Comparison of ENCODE assay signal across 28 cellular contexts in genomic region chr17:15480209-15480608, GRCh38.
"Had no signal": no experiment of that assay in that cellular context is flagged by ENCODE, and none has a peak within 500 bp of the region (broad histone marks: within the 10 kb centered on the region; RNA-seq: fewer than 3 reads in every experiment).

No MANE protein-coding gene starts in this region.

- H3K4me3 Mint-ChIP-seq: activated B cell treated with CpG ODN at 0.5 μM for 24 hours; activated CD8-positive, alpha-beta memory T cell treated with anti-CD3 and anti-CD28 coated beads, Interleukin-2, amount 10 ng/mL, durations not matched to agents 7 days and 5 days; activated CD8-positive, alpha-beta T cell treated with anti-CD3 and anti-CD28 coated beads, Interleukin-2, amount 10 ng/mL, durations not matched to agents 7 days and 5 days; activated naive CD8-positive, alpha-beta T cell; brain; immature natural killer cell; memory B cell; natural killer cell; stimulated activated effector memory CD8-positive, alpha-beta T cell treated with anti-CD3 and anti-CD28 coated beads, Interleukin-12 subunit alpha, Interleukin-12 subunit beta, amount 100 ng/mL, for 72 hours; stimulated activated naive CD8-positive, alpha-beta T cell treated with anti-CD3 and anti-CD28 coated beads, Interleukin-15, amount 100 ng/mL, for 72 hours; T-cell had no signal

- H3K4me1 Mint-ChIP-seq: activated B cell treated with CpG ODN at 0.5 μM for 24 hours; activated CD8-positive, alpha-beta memory T cell treated with anti-CD3 and anti-CD28 coated beads, Interleukin-2, amount 10 ng/mL, durations not matched to agents 7 days and 5 days; immature natural killer cell; memory B cell; stimulated activated effector memory CD8-positive, alpha-beta T cell treated with anti-CD3 and anti-CD28 coated beads, Interleukin-12 subunit alpha, Interleukin-12 subunit beta, amount 100 ng/mL, for 72 hours had no signal

- H3K27me3 Mint-ChIP-seq: activated B cell treated with CpG ODN at 0.5 μM for 24 hours; activated CD8-positive, alpha-beta memory T cell treated with anti-CD3 and anti-CD28 coated beads, Interleukin-2, amount 10 ng/mL, durations not matched to agents 7 days and 5 days; activated naive CD8-positive, alpha-beta T cell; brain; memory B cell; progenitor cell of endocrine pancreas; stimulated activated naive CD8-positive, alpha-beta T cell treated with anti-CD3 and anti-CD28 coated beads, Interleukin-15, amount 100 ng/mL, for 72 hours; T-cell had no signal

- H3K9me3 Mint-ChIP-seq: activated B cell treated with CpG ODN at 0.5 μM for 24 hours; activated T-helper 2 cell treated with anti-CD3 and anti-CD28 coated beads, Interferon-gamma antibody, Interleukin-2, Interleukin-4, amounts not matched to agents 10 μg/mL and 5 μg/mL and 100 μg/mL, durations not matched to agents 14 hours and 24 hours and 36 hours; brain; immature natural killer cell; memory B cell; natural killer cell; stimulated activated effector memory CD8-positive, alpha-beta T cell treated with anti-CD3 and anti-CD28 coated beads, Interleukin-12 subunit alpha, Interleukin-12 subunit beta, amount 100 ng/mL, for 72 hours; stimulated activated naive CD8-positive, alpha-beta T cell treated with anti-CD3 and anti-CD28 coated beads, Interleukin-15, amount 100 ng/mL, for 72 hours; T-cell had no signal

- H3K36me3 Mint-ChIP-seq: natural killer cell had no signal

- H3K27ac Mint-ChIP-seq: activated B cell treated with CpG ODN at 0.5 μM for 24 hours; activated CD8-positive, alpha-beta memory T cell treated with anti-CD3 and anti-CD28 coated beads, Interleukin-2, amount 10 ng/mL, durations not matched to agents 7 days and 5 days; activated CD8-positive, alpha-beta T cell treated with anti-CD3 and anti-CD28 coated beads, Interleukin-2, amount 10 ng/mL, durations not matched to agents 7 days and 5 days; activated naive CD8-positive, alpha-beta T cell; activated T-helper 2 cell treated with anti-CD3 and anti-CD28 coated beads, Interferon-gamma antibody, Interleukin-2, Interleukin-4, amounts not matched to agents 10 μg/mL and 5 μg/mL and 100 μg/mL, durations not matched to agents 14 hours and 24 hours and 36 hours; brain; memory B cell; natural killer cell; progenitor cell of endocrine pancreas; stimulated activated effector memory CD8-positive, alpha-beta T cell treated with anti-CD3 and anti-CD28 coated beads, Interleukin-12 subunit alpha, Interleukin-12 subunit beta, amount 100 ng/mL, for 72 hours; stimulated activated naive CD8-positive, alpha-beta T cell treated with anti-CD3 and anti-CD28 coated beads, Interleukin-15, amount 100 ng/mL, for 72 hours; T-cell had no signal

- ATAC-seq: activated CD8-positive, alpha-beta memory T cell treated with anti-CD3 and anti-CD28 coated beads, Interleukin-2, amount 10 ng/mL, durations not matched to agents 7 days and 5 days; activated CD8-positive, alpha-beta T cell treated with anti-CD3 and anti-CD28 coated beads, Interleukin-2, amount 10 ng/mL, durations not matched to agents 7 days and 5 days; foreskin keratinocyte; heart left ventricle; natural killer cell; right lobe of liver; stimulated activated effector memory CD8-positive, alpha-beta T cell treated with anti-CD3 and anti-CD28 coated beads, Interleukin-12 subunit alpha, Interleukin-12 subunit beta, amount 100 ng/mL, for 72 hours; stimulated activated naive CD8-positive, alpha-beta T cell treated with anti-CD3 and anti-CD28 coated beads, Interleukin-15, amount 100 ng/mL, for 72 hours; T-cell had no signal

- DNase-seq: activated B cell treated with CpG ODN at 0.5 μM for 24 hours; activated CD8-positive, alpha-beta memory T cell treated with anti-CD3 and anti-CD28 coated beads, Interleukin-2, amount 10 ng/mL, durations not matched to agents 7 days and 5 days; activated CD8-positive, alpha-beta T cell treated with anti-CD3 and anti-CD28 coated beads, Interleukin-2, amount 10 ng/mL, durations not matched to agents 7 days and 5 days; activated naive CD4-positive, alpha-beta T cell treated with Interleukin-2 at 50 U/mL for 16 hours; activated T-cell treated with anti-CD3 and anti-CD28 coated beads, Interleukin-2, amount 50 U/mL, for 48 hours; anterior cingulate cortex; dorsolateral prefrontal cortex; effector memory CD4-positive, alpha-beta T cell; heart left ventricle; hypothalamus; immature natural killer cell; kidney; left colon; natural killer cell; ovary; right lobe of liver; stimulated activated CD4-positive, alpha-beta T cell treated with anti-CD3 and anti-CD28 coated beads, Interleukin-4, amount 100 ng/mL, for 24 hours; stimulated activated naive CD8-positive, alpha-beta T cell treated with anti-CD3 and anti-CD28 coated beads, Interleukin-15, amount 100 ng/mL, for 72 hours; substantia nigra; T-cell; upper lobe of left lung had no signal
